8 cellular contexts compared by ENCODE assay signal in the genomic region with DNA sequence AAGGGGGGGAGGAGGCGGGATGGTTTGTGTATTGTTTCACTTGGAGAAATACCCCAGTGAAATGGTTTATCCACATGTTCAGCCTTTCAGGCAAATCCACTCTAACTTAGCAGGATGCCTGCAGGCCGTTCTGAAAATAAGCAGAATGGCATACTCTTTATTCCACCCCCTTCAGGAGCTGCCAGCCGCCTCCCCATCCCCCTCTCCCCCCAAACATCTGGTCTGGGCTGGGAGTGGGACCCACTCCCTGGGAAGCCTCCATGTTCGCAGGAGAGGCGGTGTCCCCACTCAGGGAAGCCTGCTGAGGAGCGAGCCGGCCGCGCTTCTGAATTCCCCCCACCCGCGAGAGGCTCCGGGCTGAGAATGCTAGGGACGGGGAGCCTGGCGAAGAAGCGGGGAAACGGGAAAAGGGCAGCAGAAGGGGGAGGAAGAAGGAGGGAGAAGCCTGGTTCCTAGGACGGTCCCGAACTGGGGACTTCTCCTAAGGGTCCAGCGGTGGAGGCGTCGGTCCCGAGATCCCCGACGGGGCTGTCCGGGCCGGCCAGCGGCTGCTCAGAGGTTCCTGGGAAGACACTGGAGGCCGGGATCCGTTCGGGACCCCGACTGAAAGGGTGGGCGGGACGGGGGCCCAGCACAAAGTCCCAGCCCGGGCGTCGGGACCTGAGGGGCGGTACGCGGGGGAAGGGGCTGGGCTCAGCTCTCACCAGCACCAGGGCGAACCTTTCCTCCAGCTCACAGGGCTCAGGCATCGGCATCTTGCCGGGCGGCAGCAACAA. TPM values are rescaled to one million over a fixed set of nuclear protein-coding genes. Genes with fewer than 3 reads are reported as not detected.
DNase-seq lines count a peak whose midpoint lies in the region; ATAC-seq and TF ChIP-seq lines count a peak whose summit lies in the region.

No MANE protein-coding gene starts in this region.

- ATAC-seq in GM19035 (IDR thresholded peaks at IDR 0.05; ENCODE audit: unreplicated experiment): peak; percentile 17
- ATAC-seq in HG03432 (IDR thresholded peaks at IDR 0.05; ENCODE audit: unreplicated experiment): peak; percentile 0
- ATAC-seq in lung (ENCODE audit: insufficient read depth, low FRiP score): no peak
- peak; percentile 46 for ATAC-seq in stimulated activated naive CD8-positive, alpha-beta T cell treated with anti-CD3 and anti-CD28 coated beads, Interleukin-15, amount 100 ng/mL, for 72 hours
- ATAC-seq in HG03520 (IDR thresholded peaks at IDR 0.05; ENCODE audit: unreplicated experiment): no peak

- peak overlapping the region; percentile 97 to 98 for H3K4me3 Mint-ChIP-seq in stimulated activated naive CD8-positive, alpha-beta T cell treated with anti-CD3 and anti-CD28 coated beads, Interleukin-15, amount 100 ng/mL, for 72 hours

- no peaks in the 10 kb centered on the region for H3K36me3 ChIP-seq in duodenal mucosa (ENCODE audit: control insufficient read depth in 1 of 2, insufficient read depth in 2 of 2, low read length in 2 of 2)
- H3K36me3 ChIP-seq in lung (ENCODE audit: control insufficient read depth in 2 of 2, insufficient read depth in 2 of 2, low read length in 2 of 2): no peaks in the 10 kb centered on the region

- H3K27me3 Mint-ChIP-seq in stimulated activated naive CD8-positive, alpha-beta T cell treated with anti-CD3 and anti-CD28 coated beads, Interleukin-15, amount 100 ng/mL, for 72 hours: no peaks in the 10 kb centered on the region

- H3K4me3 ChIP-seq in WI38 (ENCODE audit: low read depth, low read length): peak overlapping the region; percentile 90
- H3K4me3 ChIP-seq in duodenal mucosa (ENCODE audit: low read depth in 1 of 2, low read length in 2 of 2): peak overlapping the region; percentile 61 to 77
- H3K4me3 ChIP-seq in lung: peak overlapping the region; percentile 78

- 3 to 4% methylated on average over 38 to 43 of the region's 43 CpGs for WGBS in lung, 2 donors

- H3K27ac Mint-ChIP-seq in stimulated activated naive CD8-positive, alpha-beta T cell treated with anti-CD3 and anti-CD28 coated beads, Interleukin-15, amount 100 ng/mL, for 72 hours: peak overlapping the region; percentile 92 to 95

- H3K4me1 ChIP-seq in duodenal mucosa (ENCODE audit: control insufficient read depth in 1 of 2, insufficient read depth in 2 of 2, low read length in 2 of 2) (peaks cover 12 to 18% of the 10 kb centered on the region in 2 donors), lung (ENCODE audit: control insufficient read depth in 2 of 2, insufficient read depth in 2 of 2, low read length in 2 of 2) (peaks cover 4 to 12% of the 10 kb centered on the region in 2 donors)

- H3K27ac ChIP-seq in duodenal mucosa (ENCODE audit: low read depth, low read length) (peak overlapping the region; percentile 57), lung (ENCODE audit: low read depth in 1 of 2, low read length in 1 of 2) (peak overlapping the region; percentile 47 to 92)

- peaks cover 5 to 27% of the 10 kb centered on the region in 2 donors for H3K27me3 ChIP-seq in duodenal mucosa (ENCODE audit: control insufficient read depth in 1 of 2, insufficient read depth in 2 of 2, low read length in 2 of 2)
- H3K27me3 ChIP-seq in lung (ENCODE audit: control insufficient read depth, insufficient read depth): no peaks in the 10 kb centered on the region

- no peak for TF ChIP-seq CTCF in WI38 (IDR thresholded peaks at IDR 0.05; ENCODE audit: low read depth, low read length)
- TF ChIP-seq CTCF in lung (IDR thresholded peaks at IDR 0.05; ENCODE audit: control extremely low read depth, extremely low read depth): no peak

- H3K9me3 ChIP-seq in duodenal mucosa (ENCODE audit: control insufficient read depth in 1 of 2, low read length in 2 of 2): no peaks in the 10 kb centered on the region
- H3K9me3 ChIP-seq in lung (ENCODE audit: control insufficient read depth in 2 of 2, insufficient read depth in 1 of 2, low read length in 1 of 2): no peaks in the 10 kb centered on the region

- peak overlapping the region; percentile 52 to 57 for H3K9ac ChIP-seq in duodenal mucosa (ENCODE audit: low read depth in 1 of 2, low read length in 2 of 2)

- H3K9me3 Mint-ChIP-seq in stimulated activated naive CD8-positive, alpha-beta T cell treated with anti-CD3 and anti-CD28 coated beads, Interleukin-15, amount 100 ng/mL, for 72 hours: no peaks in the 10 kb centered on the region

- H3K4me1 Mint-ChIP-seq in stimulated activated naive CD8-positive, alpha-beta T cell treated with anti-CD3 and anti-CD28 coated beads, Interleukin-15, amount 100 ng/mL, for 72 hours: peaks cover 55% of the 10 kb centered on the region

- DNase-seq in AG08396 (ENCODE audit: low spot score): peak; percentile 46
- peak; percentile 31 for DNase-seq in lung (ENCODE audit: low spot score)
- no peak for DNase-seq in stimulated activated naive CD8-positive, alpha-beta T cell treated with anti-CD3 and anti-CD28 coated beads, Interleukin-15, amount 100 ng/mL, for 72 hours

RNA-seq across cellular contexts. Expression of a gene that starts 0.7 kb away (rescaled TPM):
- 10 to 100 TPM; 30.9 to 51.2 TPM for total RNA-seq in lung
- polyA plus RNA-seq in lung: 10 to 100 TPM; 11.5 to 13.9 TPM

RNA-seq across cellular contexts. Expression of a gene that starts 34.8 kb away (rescaled TPM):
- 100 to 1,000 TPM; 555 to 661 TPM for total RNA-seq in lung
- 100 to 1,000 TPM; 231 to 415 TPM for polyA plus RNA-seq in lung

Comparison
In these comparisons a context has a peak if more than half of its experiments do, and no peak if none do; other contexts are left out.
1. DNase-seq: peak in AG08396 (single experiment) and lung (single experiment); none in stimulated activated naive CD8-positive, alpha-beta T cell treated with anti-CD3 and anti-CD28 coated beads, Interleukin-15, amount 100 ng/mL, for 72 hours (0 of 2).
2. ATAC-seq: peak in GM19035 (single experiment), HG03432 (single experiment) and stimulated activated naive CD8-positive, alpha-beta T cell treated with anti-CD3 and anti-CD28 coated beads, Interleukin-15, amount 100 ng/mL, for 72 hours (single experiment); none in lung (single experiment) and HG03520 (single experiment).
3. Peak in every context shown above with its lines, with median percentiles within 50 percentile points of each other: H3K4me3 ChIP-seq.